In genomic region chr6:30759575-30760239, GRCh38 we compare ENCODE assay signal across 1 cellular context.
TF ChIP-seq lines count a peak whose summit lies in the region.

No MANE protein-coding gene starts in this region.

TF ChIP-seq in HepG2, 621 proteins besides CTCF, POLR2A, EP300 and RAD21 (continued from another document and continues in another):
- TF ChIP-seq ZBTB2 (CRISPR knock-in tag; IDR thresholded peaks at IDR 0.05; ENCODE audit: low read depth), result no peak
- 0 out of 2 replicates have a peak, but pooled peaks have one; percentile 36 for TF ChIP-seq ZMYM4 (CRISPR knock-in tag; IDR thresholded peaks at IDR 0.05)
- TF ChIP-seq HNF1B (CRISPR knock-in tag; IDR thresholded peaks at IDR 0.05), result 0 out of 2 replicates have a peak, but pooled peaks have one; percentile 24
- peak; percentile 80 for TF ChIP-seq ATF3 (CRISPR knock-in tag; IDR thresholded peaks at IDR 0.05)
- TF ChIP-seq ATF7 (IDR thresholded peaks at IDR 0.05), result peak; percentile 47; the same call in 1 of the 2 replicates
- TF ChIP-seq ATF7 (CRISPR knock-in tag; IDR thresholded peaks at IDR 0.05), result peak; percentile 69
- TF ChIP-seq ZGPAT (CRISPR knock-in tag; IDR thresholded peaks at IDR 0.05), result no peak
- TF ChIP-seq RARA (CRISPR knock-in tag; IDR thresholded peaks at IDR 0.05), result peak; percentile 66
- TF ChIP-seq SOX5 (CRISPR knock-in tag; IDR thresholded peaks at IDR 0.05; ENCODE audit: borderline replicate concordance), result peak; percentile 81; the same call in 1 of the 2 replicates
- no peak for TF ChIP-seq JDP2 (CRISPR knock-in tag; IDR thresholded peaks at IDR 0.05; ENCODE audit: borderline replicate concordance)
- TF ChIP-seq ZNF816 (CRISPR knock-in tag; IDR thresholded peaks at IDR 0.05; ENCODE audit: borderline replicate concordance), result no peak
- TF ChIP-seq ARID5B (CRISPR knock-in tag; IDR thresholded peaks at IDR 0.05), result peak; percentile 85
- TF ChIP-seq IKZF5 (CRISPR knock-in tag; IDR thresholded peaks at IDR 0.05), result peak; percentile 37; the same call in 1 of the 2 replicates
- 0 out of 2 replicates have a peak, but pooled peaks have one; percentile 44 for TF ChIP-seq SMARCC2 (IDR thresholded peaks at IDR 0.05)
- no peak for TF ChIP-seq E2F1 (CRISPR knock-in tag; IDR thresholded peaks at IDR 0.05)
- TF ChIP-seq SNRNP70 (IDR thresholded peaks at IDR 0.05; ENCODE audit: low read depth, low read length), result no peak
- TF ChIP-seq GATAD2A (CRISPR knock-in tag; IDR thresholded peaks at IDR 0.05), result peak; percentile 51; the same call in 1 of the 2 replicates
- peak; percentile 69; the same call in 1 of the 2 replicates for TF ChIP-seq ZNF292 (CRISPR knock-in tag; IDR thresholded peaks at IDR 0.05; ENCODE audit: borderline replicate concordance, low read depth)
- TF ChIP-seq PITX1 (CRISPR knock-in tag; IDR thresholded peaks at IDR 0.05), result no peak
- no peak for TF ChIP-seq JARID2 (CRISPR knock-in tag; IDR thresholded peaks at IDR 0.05; ENCODE audit: insufficient replicate concordance)
- TF ChIP-seq LBX2 (CRISPR knock-in tag; IDR thresholded peaks at IDR 0.05; ENCODE audit: borderline replicate concordance), result peak; percentile 55; the same call in 1 of the 2 replicates
- 0 out of 2 replicates have a peak, but pooled peaks have one; percentile 71 for TF ChIP-seq ZMYM2 (CRISPR knock-in tag; IDR thresholded peaks at IDR 0.05)
- TF ChIP-seq YEATS2 (CRISPR knock-in tag; IDR thresholded peaks at IDR 0.05; ENCODE audit: borderline replicate concordance), result peak; percentile 37; the same call in 1 of the 2 replicates
- TF ChIP-seq ATF2 (CRISPR knock-in tag; IDR thresholded peaks at IDR 0.05), result peak; percentile 66; the same call in 1 of the 2 replicates
- TF ChIP-seq PREB (CRISPR knock-in tag; IDR thresholded peaks at IDR 0.05), result no peak
- peak; percentile 84 for TF ChIP-seq BCL6 (CRISPR knock-in tag; IDR thresholded peaks at IDR 0.05)
- TF ChIP-seq EHMT2 (IDR thresholded peaks at IDR 0.05; ENCODE audit: borderline replicate concordance, low read depth, low read length), result 0 out of 2 replicates have a peak, but pooled peaks have one; percentile 39
- peak; percentile 64; the same call in 1 of the 2 replicates for TF ChIP-seq ZNF644 (CRISPR knock-in tag; IDR thresholded peaks at IDR 0.05; ENCODE audit: low read depth)
- TF ChIP-seq NCOR1 (IDR thresholded peaks at IDR 0.05; ENCODE audit: borderline replicate concordance, low read length), result peak; percentile 37; the same call in 1 of the 2 replicates
- TF ChIP-seq ZNF3 (CRISPR knock-in tag; IDR thresholded peaks at IDR 0.05), result 0 out of 2 replicates have a peak, but pooled peaks have one; percentile 37
- peak; percentile 87; the same call in 1 of the 2 replicates for TF ChIP-seq JUN (CRISPR knock-in tag; IDR thresholded peaks at IDR 0.05)
- TF ChIP-seq ZFP36L1 (CRISPR knock-in tag; IDR thresholded peaks at IDR 0.05), result no peak
- TF ChIP-seq ADNP (CRISPR knock-in tag; IDR thresholded peaks at IDR 0.05), result no peak
- 0 out of 2 replicates have a peak, but pooled peaks have one; percentile 33 for TF ChIP-seq KDM5A (IDR thresholded peaks at IDR 0.05; ENCODE audit: borderline replicate concordance, low read length)
- 0 out of 2 replicates have a peak, but pooled peaks have one; percentile 36 for TF ChIP-seq MAZ (IDR thresholded peaks at IDR 0.05; ENCODE audit: borderline replicate concordance, low read depth, low read length)
- peak; percentile 35; the same call in 1 of the 2 replicates for TF ChIP-seq MAZ (CRISPR knock-in tag; IDR thresholded peaks at IDR 0.05; ENCODE audit: low read depth)
- TF ChIP-seq IRF1 (CRISPR knock-in tag; IDR thresholded peaks at IDR 0.05; ENCODE audit: low read depth), result no peak
- TF ChIP-seq HNF4A (CRISPR knock-in tag; IDR thresholded peaks at IDR 0.05), result 0 out of 2 replicates have a peak, but pooled peaks have one; percentile 20
- TF ChIP-seq PAXIP1 (CRISPR knock-in tag; conservative IDR thresholded peaks at IDR 0.05), result 0 out of 2 replicates have a peak, but pooled peaks have one; percentile 33
- TF ChIP-seq MBNL3 (CRISPR knock-in tag; conservative IDR thresholded peaks at IDR 0.05), result no peak
